ENCODE assay signal across 8 cellular contexts in the genomic region with DNA sequence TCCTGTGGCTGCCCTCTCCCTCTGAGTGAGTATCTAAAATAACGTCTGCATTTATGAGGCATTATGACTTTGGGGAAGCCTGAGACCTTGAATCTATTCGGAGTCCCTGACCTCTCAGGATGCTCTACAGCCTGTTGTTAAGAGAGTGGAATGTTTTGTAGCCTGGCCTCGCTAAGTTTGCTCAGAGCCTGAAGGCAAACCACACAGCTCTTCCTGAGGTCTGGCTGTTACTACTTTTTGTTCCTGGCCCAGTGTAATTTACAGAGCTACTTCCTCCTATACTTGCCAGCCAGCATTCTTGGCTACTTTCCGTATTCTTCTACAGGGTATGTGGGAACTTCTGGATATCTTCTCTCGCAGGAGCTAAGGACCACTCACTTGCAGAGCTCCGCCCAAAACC. TPM values are rescaled to one million over a fixed set of nuclear protein-coding genes. Genes with fewer than 3 reads are reported as not detected.
DNase-seq lines count a peak whose midpoint lies in the region; ATAC-seq and TF ChIP-seq lines count a peak whose summit lies in the region.

No MANE protein-coding gene starts in this region.

- H3K27me3 ChIP-seq in BLaER1 treated with 17β-estradiol and CSF1 and Interleukin-3, amounts not matched to agents 10 nM and 100 nM, result no peaks in the 10 kb centered on the region
- no peaks in the 10 kb centered on the region for H3K27me3 ChIP-seq in colonic mucosa
- H3K27me3 ChIP-seq in muscle layer of duodenum (ENCODE audit: low read depth, low read length), result no peaks in the 10 kb centered on the region

- no peak for TF ChIP-seq CTCF in colonic mucosa (IDR thresholded peaks at IDR 0.05)

- ATAC-seq in GM19023 (IDR thresholded peaks at IDR 0.05; ENCODE audit: unreplicated experiment) (no peak), HG02610 (IDR thresholded peaks at IDR 0.05; ENCODE audit: unreplicated experiment) (no peak)

- peak overlapping the region; percentile 11 to 74 (median 29); a peak in 18 of 22 replicates for H3K4me2 ChIP-seq in BLaER1 treated with 17β-estradiol and CSF1 and Interleukin-3, amounts not matched to agents 10 nM and 100 nM

- DNase-seq in NCI-H2196 (lab: John Stamatoyannopoulos, UW; ENCODE audit: unreplicated experiment) (peak; percentile 58), colonic mucosa (peak; percentile 35), NCI-H774 (lab: John Stamatoyannopoulos, UW) (no peak), GM19238 (ENCODE audit: insufficient read length, low spot score) (no peak)

- H3K9ac ChIP-seq in BLaER1 treated with 17β-estradiol and CSF1 and Interleukin-3, amounts not matched to agents 10 nM and 100 nM, result peak overlapping the region in 8 of 11 experiments; percentile 21 to 55 (median 26); a peak in 10 of 22 replicates
- H3K9ac ChIP-seq in colonic mucosa (ENCODE audit: low read depth in 2 of 2, low read length in 2 of 2), result peak overlapping the region in 1 of 2 donors; percentile 38

- H3K27ac ChIP-seq in BLaER1 treated with 17β-estradiol and CSF1 and Interleukin-3, amounts not matched to agents 10 nM and 100 nM, result peak overlapping the region in 6 of 11 experiments; percentile 9 to 61 (median 42); a peak in 9 of 22 replicates
- peak overlapping the region; percentile 38 for H3K27ac ChIP-seq in colonic mucosa
- H3K27ac ChIP-seq in muscle layer of duodenum (ENCODE audit: low read length), result peak overlapping the region; percentile 50

- H3K36me3 ChIP-seq in BLaER1 treated with 17β-estradiol and CSF1 and Interleukin-3, amounts not matched to agents 10 nM and 100 nM, result no peaks in the 10 kb centered on the region
- H3K36me3 ChIP-seq in colonic mucosa (no peaks in the 10 kb centered on the region), muscle layer of duodenum (ENCODE audit: control insufficient read depth in 1 of 2, insufficient read depth in 2 of 2, low read length in 2 of 2) (no peaks in the 10 kb centered on the region)

- peaks cover 16 to 32% (median 20%) of the 10 kb centered on the region in 10 experiments for H3K4me1 ChIP-seq in BLaER1 treated with 17β-estradiol and CSF1 and Interleukin-3, amounts not matched to agents 10 nM and 100 nM
- H3K4me1 ChIP-seq in colonic mucosa (no peaks in the 10 kb centered on the region), muscle layer of duodenum (ENCODE audit: control insufficient read depth in 1 of 2, insufficient read depth in 2 of 2, low read length in 2 of 2) (peaks cover 0 to 9% of the 10 kb centered on the region in 2 donors)

- no peaks in the 10 kb centered on the region; a peak in 1 of 22 replicates for H3K9me3 ChIP-seq in BLaER1 treated with 17β-estradiol and CSF1 and Interleukin-3, amounts not matched to agents 10 nM and 100 nM (replicated peaks in 1 of 11)
- H3K9me3 ChIP-seq in colonic mucosa, result no peaks in the 10 kb centered on the region
- H3K9me3 ChIP-seq in muscle layer of duodenum (ENCODE audit: control insufficient read depth in 1 of 2, low read length in 2 of 2), result no peaks in the 10 kb centered on the region

- intact Hi-C loops in colonic mucosa (cut with DNase I), result no loop called here

- H4K20me1 ChIP-seq in BLaER1 treated with 17β-estradiol and CSF1 and Interleukin-3, amounts not matched to agents 10 nM and 100 nM, result peaks cover 0 to 3% (median 0%) of the 10 kb centered on the region in 11 experiments; a peak in 3 of 22 replicates

- no peak overlapping the region for H3K4me3 ChIP-seq in BLaER1 treated with 17β-estradiol and CSF1 and Interleukin-3, amounts not matched to agents 10 nM and 100 nM
- H3K4me3 ChIP-seq in colonic mucosa, result no peak overlapping the region
- no peak overlapping the region for H3K4me3 ChIP-seq in muscle layer of duodenum (ENCODE audit: low read depth in 1 of 2, low read length in 2 of 2)

RNA-seq across cellular contexts. Expression of a gene that starts 3.6 kb away (rescaled TPM):
- total RNA-seq in colonic mucosa, result 10 to 100 TPM; 25.9 to 31.8 TPM

Comparison
In these comparisons a context has a peak if more than half of its experiments do, and no peak if none do; other contexts are left out.
1. DNase-seq: peak in NCI-H2196 (single experiment) and colonic mucosa (single experiment); none in NCI-H774 (single experiment) and GM19238 (single experiment).
2. Peak in every context shown above with its lines, with median percentiles within 50 percentile points of each other: H3K27ac ChIP-seq.